ENCODE assay signal across 8 cellular contexts in genomic region chr19:3760871-3761361, GRCh38. TPM values are rescaled to one million over a fixed set of nuclear protein-coding genes. Genes with fewer than 3 reads are reported as not detected.
DNase-seq lines count a peak whose midpoint lies in the region; ATAC-seq and TF ChIP-seq lines count a peak whose summit lies in the region.

No MANE protein-coding gene starts in this region.

- H3K4me3 ChIP-seq in AG10803 (ENCODE audit: low read length) = peak overlapping the region; percentile 97
- peak overlapping the region; percentile 73 to 100 (median 97) for H3K4me3 ChIP-seq in mammary epithelial cell (replicated peaks in 1 of 3; ENCODE audit: insufficient read depth in 1 of 3, low read depth in 2 of 3, low read length in 3 of 3)
- peak overlapping the region; percentile 92 to 98 for H3K4me3 ChIP-seq in mucosa of rectum (ENCODE audit: low read length in 2 of 2)

- peaks cover 32% of the 10 kb centered on the region for H3K79me2 ChIP-seq in mammary epithelial cell (ENCODE audit: insufficient read depth, low read length)

- dilution Hi-C loops in mammary epithelial cell (cut with HindIII; ENCODE audit: low sequenced_read_pairs) = no loop called here

- H3K4me1 ChIP-seq in mammary epithelial cell (ENCODE audit: insufficient read depth, low read length) = peaks cover 14% of the 10 kb centered on the region
- H3K4me1 ChIP-seq in mucosa of rectum (ENCODE audit: control insufficient read depth in 2 of 2, insufficient read depth in 2 of 2, low read length in 2 of 2) = peaks cover 18 to 21% of the 10 kb centered on the region in 2 donors

- H3K27me3 ChIP-seq in mammary epithelial cell (ENCODE audit: insufficient read depth, low read length) (no peaks in the 10 kb centered on the region), mucosa of rectum (ENCODE audit: control insufficient read depth in 2 of 2, insufficient read depth in 2 of 2, low read length in 2 of 2) (no peaks in the 10 kb centered on the region)

- H3K9ac ChIP-seq in mammary epithelial cell (ENCODE audit: insufficient read depth, low read length) = peak overlapping the region; percentile 96
- H3K9ac ChIP-seq in mucosa of rectum (ENCODE audit: low read depth in 1 of 2, low read length in 2 of 2) = peak overlapping the region; percentile 94 to 98

- ATAC-seq in HG03378 (IDR thresholded peaks at IDR 0.05; ENCODE audit: unreplicated experiment) = no peak

- H4K20me1 ChIP-seq in mammary epithelial cell (ENCODE audit: insufficient read depth, low read length) = no peaks in the 10 kb centered on the region

- TF ChIP-seq CTCF in AG10803 (conservative IDR thresholded peaks at IDR 0.05; ENCODE audit: low read length) = no peak
- TF ChIP-seq CTCF in mammary epithelial cell (conservative IDR thresholded peaks at IDR 0.05 in 1 of 2, IDR thresholded peaks at IDR 0.05 in 1 of 2; ENCODE audit: extremely low read depth in 1 of 2, insufficient read depth in 1 of 2, low read depth in 1 of 2, low read length in 2 of 2) = no peak

- peak overlapping the region; percentile 61 for H3K4me2 ChIP-seq in mammary epithelial cell (ENCODE audit: insufficient read depth, low read depth, low read length)

- H2AFZ ChIP-seq in mammary epithelial cell (ENCODE audit: low read depth, low read length) = peak overlapping the region; percentile 97

- H3K36me3 ChIP-seq in KOPT-K1 (ENCODE audit: insufficient read depth, low read length) = peaks cover 26% of the 10 kb centered on the region
- peaks cover 2% of the 10 kb centered on the region for H3K36me3 ChIP-seq in mammary epithelial cell (ENCODE audit: insufficient read depth, low read length)
- peaks cover 5 to 15% of the 10 kb centered on the region in 2 donors for H3K36me3 ChIP-seq in mucosa of rectum (ENCODE audit: control insufficient read depth in 2 of 2, insufficient read depth in 2 of 2, low read length in 2 of 2)

- DNase-seq in AG10803 (ENCODE audit: low read depth) = peak; percentile 14
- DNase-seq in mammary epithelial cell = no peak
- no peak for DNase-seq in HT-29 (ENCODE audit: low spot score)
- DNase-seq in SIG-M5 treated with dmso at 0.1 percent for 504 hours (lab: John Stamatoyannopoulos, UW; ENCODE audit: unreplicated experiment) = no peak
- DNase-seq in retina = no peak

- H3K27ac ChIP-seq in KOPT-K1 (ENCODE audit: low read depth, low read length, poor library complexity, severe bottlenecking) = peak overlapping the region; percentile 79
- peak overlapping the region; percentile 75 for H3K27ac ChIP-seq in mammary epithelial cell (ENCODE audit: insufficient read depth, low read depth, low read length)
- peak overlapping the region; percentile 64 to 72 for H3K27ac ChIP-seq in mucosa of rectum (ENCODE audit: low read depth in 2 of 2, low read length in 2 of 2)

- CTCF ChIA-PET in mammary epithelial cell (lab: Charles Lee; ENCODE audit: low non-redundant PET) = no interaction called here

- intact Hi-C loops in mammary epithelial cell (cut with micrococcal nuclease) = loop anchor here (2.0 to 5.0 kb wide), 2 partner anchors 42 to 226 kb away; partner anchors contain the start of gene EEF2

- in situ Hi-C loops in mammary epithelial cell (cut with MboI; ENCODE audit: low sequenced_read_pairs in 2 of 2) = no loop called here

- 40% methylated on average over 7 of the region's 7 CpGs for WGBS in mammary epithelial cell (ENCODE audit: low coverage, missing lambda C conversion rate)

- BruUV-seq in mammary epithelial cell (replicated peaks; lab: Mats Ljungman, UMichigan) = no TSS peak

- H3K9me3 ChIP-seq in KOPT-K1 (ENCODE audit: insufficient read depth, low read length, poor library complexity, severe bottlenecking) (no peaks in the 10 kb centered on the region), mammary epithelial cell (replicated peaks; ENCODE audit: insufficient read depth, low read length) (no peaks in the 10 kb centered on the region), mucosa of rectum (ENCODE audit: control insufficient read depth in 2 of 2, low read length in 2 of 2) (no peaks in the 10 kb centered on the region)

RNA-seq across cellular contexts. Expression of gene APBA3, which starts 0.6 kb away (rescaled TPM):
- 10 to 100 TPM; 14.5 to 22.8 TPM for total RNA-seq in mammary epithelial cell
- 5.7 TPM for polyA plus RNA-seq in mammary epithelial cell
- 3.1 TPM for polyA minus RNA-seq in mammary epithelial cell
- total RNA-seq in HT-29 (2014; rRNA removed; shearing (Covaris generic)) = 31.4 TPM in 2 replicates

RNA-seq across cellular contexts. Expression of gene MRPL54, which starts 1.6 kb away (rescaled TPM):
- total RNA-seq in mammary epithelial cell = 10 to 100 TPM; 23.7 to 48.2 TPM
- 50.4 TPM for polyA plus RNA-seq in mammary epithelial cell
- polyA minus RNA-seq in mammary epithelial cell = 32.9 TPM
- total RNA-seq in HT-29 (2014; rRNA removed; shearing (Covaris generic)) = 50.7 and 59.5 TPM in 2 replicates

RNA-seq across cellular contexts. Expression of gene RAX2, which starts 11.1 kb away (rescaled TPM):
- not detected for total RNA-seq in mammary epithelial cell
- polyA plus RNA-seq in mammary epithelial cell = not detected
- not detected for polyA minus RNA-seq in mammary epithelial cell
- total RNA-seq in HT-29 (2014; rRNA removed; shearing (Covaris generic)) = not detected in 2 replicates

RNA-seq across cellular contexts. Expression of gene MATK, which starts 25.3 kb away (rescaled TPM):
- not detected for total RNA-seq in mammary epithelial cell
- not detected for polyA plus RNA-seq in mammary epithelial cell
- polyA minus RNA-seq in mammary epithelial cell = not detected
- total RNA-seq in HT-29 (2014; rRNA removed; shearing (Covaris generic)) = 0.92 TPM in 1 of 2 replicates, not detected in the other

RNA-seq across cellular contexts. Expression of gene TJP3, which starts 52.7 kb away (rescaled TPM):
- under 1 TPM; 0.50 to 0.54 TPM for total RNA-seq in mammary epithelial cell
- 0.48 TPM for polyA plus RNA-seq in mammary epithelial cell
- 0.41 TPM for polyA minus RNA-seq in mammary epithelial cell
- 127 and 139 TPM in 2 replicates for total RNA-seq in HT-29 (2014; rRNA removed; shearing (Covaris generic))
